In the genomic region with DNA sequence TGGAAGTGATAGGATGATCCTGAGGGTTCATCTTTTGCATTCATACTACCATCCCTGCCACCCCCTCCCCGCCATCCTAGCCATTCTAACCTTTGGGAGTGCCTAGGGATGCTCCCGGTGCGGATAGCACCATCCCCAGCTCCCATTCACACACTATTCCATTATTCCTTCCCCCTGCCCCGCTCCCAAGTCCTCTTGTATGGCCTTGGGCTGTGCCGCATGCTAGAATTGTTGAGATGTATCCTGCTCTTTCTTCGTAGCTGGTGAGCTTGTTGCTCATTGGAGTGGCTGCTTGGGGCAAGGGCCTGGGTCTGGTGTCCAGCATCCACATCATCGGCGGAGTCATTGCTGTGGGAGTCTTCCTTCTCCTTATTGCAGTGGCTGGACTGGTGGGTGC, we compare ENCODE assay signal across 8 cellular contexts. TPM values are rescaled to one million over a fixed set of nuclear protein-coding genes. Genes with fewer than 3 reads are reported as not detected.
DNase-seq lines count a peak whose midpoint lies in the region; ATAC-seq and TF ChIP-seq lines count a peak whose summit lies in the region.

No MANE protein-coding gene starts in this region.

- no peak for TF ChIP-seq CTCF in WTC11 (IDR thresholded peaks at IDR 0.05)

- peaks cover 40% of the 10 kb centered on the region for H3K27me3 Mint-ChIP-seq in WTC11 (ENCODE audit: low read depth)

- H3K4me1 ChIP-seq in HAP-1 (peaks cover 13% of the 10 kb centered on the region), skeletal muscle tissue (ENCODE audit: control insufficient read depth in 3 of 3, insufficient read depth in 3 of 3, low read length in 3 of 3) (peaks cover 12 to 23% (median 13%) of the 10 kb centered on the region in 3 donors)

- H3K9me3 Mint-ChIP-seq in WTC11, result no peaks in the 10 kb centered on the region; the same call in 1 of the 2 replicates

- peak overlapping the region; percentile 93 for H3K4me3 Mint-ChIP-seq in WTC11

- intact Hi-C loops in left cardiac atrium (cut with DNase I), result no loop called here

- peak overlapping the region; percentile 98 for H3K27ac ChIP-seq in skeletal muscle tissue (ENCODE audit: low read depth, low read length)

- peaks cover 32% of the 10 kb centered on the region for H3K36me3 ChIP-seq in HAP-1 (replicated peaks)
- H3K36me3 ChIP-seq in skeletal muscle tissue (ENCODE audit: control insufficient read depth in 3 of 3, insufficient read depth in 3 of 3, low read length in 3 of 3), result peaks cover 27 to 33% (median 31%) of the 10 kb centered on the region in 3 donors

- H3K27ac Mint-ChIP-seq in WTC11, result peak overlapping the region; percentile 98

- CTCF ChIA-PET in WTC11 (lab: Charles Lee), result interaction anchor here (0.7 to 4.7 kb wide), 10 partner anchors 9 to 521 kb away, joined by 3 to 34 read pairs (median 4); partner anchors contain the start of gene GLI1

- peaks cover 7% of the 10 kb centered on the region for H3K27me3 ChIP-seq in HAP-1 (ENCODE audit: low read depth)
- peaks cover 0 to 13% (median 8%) of the 10 kb centered on the region in 3 donors for H3K27me3 ChIP-seq in skeletal muscle tissue (ENCODE audit: control insufficient read depth in 3 of 3, insufficient read depth in 3 of 3, low read length in 3 of 3)

- H3K36me3 Mint-ChIP-seq in WTC11, result peaks cover 41% of the 10 kb centered on the region

- ATAC-seq in WTC11 (peak; percentile 9), left cardiac atrium (peak; percentile 2 to 11), GM19452 (IDR thresholded peaks at IDR 0.05; ENCODE audit: unreplicated experiment) (no peak), HG02763 (IDR thresholded peaks at IDR 0.05; ENCODE audit: unreplicated experiment) (no peak), HG02885 (IDR thresholded peaks at IDR 0.05; ENCODE audit: poor library complexity, unreplicated experiment) (no peak)

- H3K9ac ChIP-seq in skeletal muscle tissue (ENCODE audit: low read depth in 1 of 3, low read length in 3 of 3), result peak overlapping the region; percentile 98 to 100 (median 99)

- DNase-seq in HAP-1 (ENCODE audit: low spot score in 2 of 2) (no peak), WTC11 (ENCODE audit: low spot score) (no peak), left cardiac atrium (no peak), iPS-NIHi11 (ENCODE audit: low spot score) (no peak)

- in situ Hi-C loops in HAP-1 (cut with MboI; ENCODE audit: low sequenced_read_pairs), result no loop called here

- H3K4me1 Mint-ChIP-seq in WTC11, result peaks cover 15% of the 10 kb centered on the region

- POLR2A ChIA-PET in WTC11 (lab: Charles Lee), result interaction anchor here (0.6 to 1.8 kb wide), 6 partner anchors 9 to 293 kb away, joined by 3 to 12 read pairs (median 4); partner anchors contain the start of genes ATP23 and EEF1AKMT3

- H3K4me3 ChIP-seq in HAP-1 (peak overlapping the region; percentile 65), skeletal muscle tissue (ENCODE audit: low read length in 3 of 3) (peak overlapping the region; percentile 93 to 99 (median 99))

- H3K9me3 ChIP-seq in HAP-1 (no peaks in the 10 kb centered on the region), skeletal muscle tissue (ENCODE audit: control insufficient read depth in 3 of 3, low read length in 3 of 3) (no peaks in the 10 kb centered on the region)

TF ChIP-seq in WTC11, 78 proteins besides CTCF, POLR2A, EP300 and RAD21:
- TF ChIP-seq ATF2 (CRISPR knock-in tag; IDR thresholded peaks at IDR 0.05; ENCODE audit: borderline replicate concordance, low read depth) (no peak), TEAD1 (CRISPR knock-in tag; IDR thresholded peaks at IDR 0.05) (0 out of 2 replicates have a peak, but pooled peaks have one; percentile 1), OVOL2 (CRISPR knock-in tag; IDR thresholded peaks at IDR 0.05; ENCODE audit: borderline replicate concordance) (no peak), USF1 (CRISPR knock-in tag; IDR thresholded peaks at IDR 0.05) (no peak)

RNA-seq across cellular contexts. Expression of gene TSPAN31, which starts 0.6 kb away (rescaled TPM):
- total RNA-seq in WTC11 (2021) (9.9 to 18.6 TPM (median 18.4 TPM) in 3 replicates), left cardiac atrium (10 to 100 TPM; 34.9 to 37.1 TPM), skeletal muscle tissue (57.9 TPM)

RNA-seq across cellular contexts. Expression of gene CDK4, which starts 6.6 kb away (rescaled TPM):
- total RNA-seq in WTC11 (2021) (125 to 152 TPM (median 145 TPM) in 3 replicates), left cardiac atrium (10 to 100 TPM; 45.2 to 62.0 TPM), skeletal muscle tissue (78.8 TPM)

RNA-seq across cellular contexts. Expression of gene AGAP2, which starts 6.9 kb away (rescaled TPM):
- total RNA-seq in WTC11 (2021), result 2.0 to 2.7 TPM (median 2.3 TPM) in 3 replicates
- total RNA-seq in left cardiac atrium, result 1 to 10 TPM; 3.2 to 5.0 TPM
- 2.1 TPM for total RNA-seq in skeletal muscle tissue

RNA-seq across cellular contexts. Expression of gene MARCHF9, which starts 9.4 kb away (rescaled TPM):
- total RNA-seq in WTC11 (2021), result 6.2 to 9.6 TPM (median 9.2 TPM) in 3 replicates
- total RNA-seq in left cardiac atrium, result 10 to 100 TPM; 11.7 to 15.0 TPM
- 4.7 TPM for total RNA-seq in skeletal muscle tissue

RNA-seq across cellular contexts. Expression of gene CYP27B1, which starts 21.4 kb away (rescaled TPM):
- total RNA-seq in WTC11 (2021) (2.1 to 3.2 TPM (median 2.8 TPM) in 3 replicates), left cardiac atrium (1 to 10 TPM in 1 of 2 donors, under 1 TPM in 1; 0.44 to 1.5 TPM), skeletal muscle tissue (under 0.01 TPM)

Comparison
In these comparisons a context has a peak if more than half of its experiments do, and no peak if none do; other contexts are left out.
1. ATAC-seq: peak in WTC11 (single experiment) and left cardiac atrium (2 of 2); none in GM19452 (single experiment), HG02763 (single experiment) and HG02885 (single experiment).